21 cellular contexts compared by ENCODE assay signal in genomic region chr15:25664761-25665160, GRCh38.
A peak's percentile ranks its signal among the peaks of the same experiment; 100 is the strongest.
DNase-seq lines count a peak whose midpoint lies in the region; ATAC-seq and TF ChIP-seq lines count a peak whose summit lies in the region.
"Had no signal": no experiment of that assay in that cellular context is flagged by ENCODE, and none has a peak within 500 bp of the region (broad histone marks: within the 10 kb centered on the region; RNA-seq: fewer than 3 reads in every experiment).

No MANE protein-coding gene starts in this region.

- H4K91ac ChIP-seq in mesenchymal stem cell (ENCODE audit: low read length), result no peak overlapping the region

- peaks cover 2% of the 10 kb centered on the region; the same call in 1 of the 2 replicates for H3F3A ChIP-seq in GM23248 (ENCODE audit: insufficient read depth)

- intact Hi-C loops in gastrocnemius medialis (cut with DNase I; ENCODE audit: low total_unique reads), result no loop called here

- H3K79me2 ChIP-seq in GM23248 (ENCODE audit: insufficient read depth), result no peaks in the 10 kb centered on the region

- H3K27me3 ChIP-seq in GM23248 (replicated peaks; ENCODE audit: insufficient read depth) (no peaks in the 10 kb centered on the region), gastrocnemius medialis (no peaks in the 10 kb centered on the region), mesenchymal stem cell (ENCODE audit: control insufficient read depth in 1 of 2, insufficient read depth in 1 of 2, low read length in 2 of 2) (no peaks in the 10 kb centered on the region)

- H2BK5ac ChIP-seq in mesenchymal stem cell (ENCODE audit: low read depth, low read length, poor library complexity, severe bottlenecking), result no peak overlapping the region

- H3K79me1 ChIP-seq in mesenchymal stem cell (replicated peaks; ENCODE audit: low read length, poor library complexity, severe bottlenecking), result no peaks in the 10 kb centered on the region

- H2BK15ac ChIP-seq in mesenchymal stem cell (ENCODE audit: low read depth, poor library complexity, severe bottlenecking), result no peak overlapping the region

- no peak overlapping the region for H3K4me2 ChIP-seq in GM23248 (ENCODE audit: unreplicated experiment)
- no peak overlapping the region for H3K4me2 ChIP-seq in mesenchymal stem cell (ENCODE audit: low read length, poor library complexity, severe bottlenecking)
- H3K4me2 ChIP-seq: KMS-11 had no signal

- in situ Hi-C loops in GM23248 (cut with MboI) (no loop called here), gastrocnemius medialis (cut with MboI; ENCODE audit: low sequenced_read_pairs in 4 of 4) (no loop called here)

- H3K36me3 ChIP-seq in GM23248 (ENCODE audit: low read depth) (no peaks in the 10 kb centered on the region), gastrocnemius medialis (no peaks in the 10 kb centered on the region), mesenchymal stem cell (ENCODE audit: control insufficient read depth in 1 of 2, insufficient read depth in 2 of 2, low read depth in 1 of 2, low read length in 2 of 2) (no peaks in the 10 kb centered on the region)
- H3K36me3 ChIP-seq: HAP-1 had no signal

- no peak overlapping the region for H2BK12ac ChIP-seq in mesenchymal stem cell (ENCODE audit: low read length in 2 of 2)

- H3K4me3 ChIP-seq in GM23248 (no peak overlapping the region), gastrocnemius medialis (no peak overlapping the region), coronary artery (no peak overlapping the region), mesenchymal stem cell (ENCODE audit: insufficient read depth in 1 of 2, low read depth in 1 of 2, low read length in 2 of 2) (no peak overlapping the region)
- H3K4me3 ChIP-seq: HAP-1 had no signal

- DNase-seq in GM23248 (peak; percentile 71), astrocyte of the hippocampus (ENCODE audit: low read depth, low spot score) (peak; percentile 43), foreskin melanocyte (peak; percentile 19), gastrocnemius medialis (no peak), NCI-H1048 (lab: John Stamatoyannopoulos, UW) (no peak), coronary artery (ENCODE audit: low spot score) (no peak), iPS-NIHi7 (ENCODE audit: extremely low spot score) (no peak), mesenchymal stem cell (no peak)
- DNase-seq: ACHN, DMS53, IMR-90, NCI-H1694, NCI-H2081, NCI-H2171, NCI-H345, NCI-H524, NCI-H774, OCI-M1, Right ventricle myocardium superior had no signal

- H3K9me3 ChIP-seq in GM23248 (ENCODE audit: low read depth), result no peaks in the 10 kb centered on the region
- no peaks in the 10 kb centered on the region for H3K9me3 ChIP-seq in gastrocnemius medialis
- H3K9me3 ChIP-seq in mesenchymal stem cell (ENCODE audit: control insufficient read depth, low read length), result no peaks in the 10 kb centered on the region
- H3K9me3 ChIP-seq: HAP-1 had no signal

- H3K27ac ChIP-seq in GM23248, result no peak overlapping the region
- H3K27ac ChIP-seq in gastrocnemius medialis, result no peak overlapping the region
- no peak overlapping the region for H3K27ac ChIP-seq in coronary artery
- H3K27ac ChIP-seq in mesenchymal stem cell (ENCODE audit: low read length, poor library complexity, severe bottlenecking), result no peak overlapping the region
- H3K27ac ChIP-seq: KMS-11 had no signal

- peak; percentile 36 to 74 for ATAC-seq in gastrocnemius medialis

- no peak overlapping the region for H2AK5ac ChIP-seq in mesenchymal stem cell (ENCODE audit: low read length, severe bottlenecking)

- no peak overlapping the region for H3K23ac ChIP-seq in mesenchymal stem cell (ENCODE audit: low read length in 2 of 2)

- 3 to 4% methylated on average over 5 of the region's 5 CpGs for WGBS in GM23248 (ENCODE audit: low coverage in 1 of 2, low lambda C conversion rate in 2 of 2, missing lambda C conversion rate in 2 of 2), 2 experiments
- 69% methylated on average over 5 of the region's 5 CpGs for WGBS in mesenchymal stem cell

- H3K9ac ChIP-seq in GM23248, result no peak overlapping the region
- H3K9ac ChIP-seq in mesenchymal stem cell (ENCODE audit: low read length), result no peak overlapping the region
- H3K9ac ChIP-seq: KMS-11 had no signal

- TF ChIP-seq CTCF in gastrocnemius medialis (IDR thresholded peaks at IDR 0.05 in 4 of 5, conservative IDR thresholded peaks at IDR 0.05 in 1 of 5), result no peak
- no peak for TF ChIP-seq CTCF in coronary artery (IDR thresholded peaks at IDR 0.05)

- no peaks in the 10 kb centered on the region; the same call in 1 of the 2 replicates for H3K9me2 ChIP-seq in GM23248 (ENCODE audit: insufficient read depth)

- no peak for TF ChIP-seq POLR2A in gastrocnemius medialis (IDR thresholded peaks at IDR 0.05)

- no peak overlapping the region for H3K14ac ChIP-seq in mesenchymal stem cell (ENCODE audit: low read length in 2 of 2)

- no peak overlapping the region for H3K4ac ChIP-seq in mesenchymal stem cell (ENCODE audit: low read depth in 1 of 2, low read length in 2 of 2)

- no peak overlapping the region for H4K8ac ChIP-seq in mesenchymal stem cell (ENCODE audit: low read length)

- H2AFZ ChIP-seq in GM23248 (no peak overlapping the region), mesenchymal stem cell (ENCODE audit: low read depth, low read length) (no peak overlapping the region)

- H2BK120ac ChIP-seq in mesenchymal stem cell (ENCODE audit: low read depth, low read length), result no peak overlapping the region

- H3K18ac ChIP-seq in mesenchymal stem cell (ENCODE audit: low read depth in 1 of 2, low read length in 2 of 2), result no peak overlapping the region

- H4K20me1 ChIP-seq in GM23248 (ENCODE audit: insufficient read depth), result no peaks in the 10 kb centered on the region

- H3K4me1 ChIP-seq in GM23248 (ENCODE audit: insufficient read depth), result peaks cover 2% of the 10 kb centered on the region
- peaks cover 4% of the 10 kb centered on the region in 2 donors for H3K4me1 ChIP-seq in gastrocnemius medialis
- peaks cover 7% of the 10 kb centered on the region for H3K4me1 ChIP-seq in mesenchymal stem cell (ENCODE audit: control insufficient read depth, insufficient read depth, low read depth, low read length)

Comparison
In these comparisons a context has a peak if more than half of its experiments do, and no peak if none do; other contexts are left out.
1. DNase-seq: peak in GM23248 (single experiment), astrocyte of the hippocampus (single experiment) and foreskin melanocyte (single experiment); none in gastrocnemius medialis (0 of 2), NCI-H1048 (single experiment), coronary artery (single experiment), iPS-NIHi7 (single experiment) and mesenchymal stem cell (single experiment).